14 cellular contexts compared by ENCODE assay signal in the genomic region with DNA sequence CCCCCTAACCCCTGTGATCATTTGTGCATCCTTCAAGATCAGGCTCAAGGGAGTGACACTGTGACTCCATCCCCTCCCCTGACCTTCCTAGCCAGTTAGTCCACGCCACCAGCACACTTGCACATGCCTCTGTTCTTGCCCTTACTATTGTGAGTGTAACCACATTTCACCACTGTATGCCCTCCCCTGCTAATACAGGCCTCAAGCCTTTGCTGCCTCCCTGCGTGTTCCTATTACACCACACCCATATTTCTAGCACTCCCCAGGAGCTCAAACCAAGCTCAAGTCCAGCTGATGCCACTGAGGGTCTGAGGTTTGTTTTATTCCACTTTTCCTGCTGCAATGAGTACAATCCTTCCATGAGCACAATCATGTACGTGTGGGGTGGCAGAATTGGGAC.
"Had no signal": no experiment of that assay in that cellular context is flagged by ENCODE, and none has a peak within 500 bp of the region (broad histone marks: within the 10 kb centered on the region; RNA-seq: fewer than 3 reads in every experiment).

No MANE protein-coding gene starts in this region.

- FAIRE-seq: colon, urothelium cell line had no signal

- H3K9me3 ChIP-seq: ovary, sigmoid colon, thyroid gland had no signal

- H3K4me3 ChIP-seq: ovary, sigmoid colon, thyroid gland had no signal

- H3K27me3 ChIP-seq: ovary, sigmoid colon, thyroid gland had no signal

- H3K4me1 ChIP-seq: sigmoid colon, thyroid gland had no signal

- DNase-seq: activated CD4-positive, alpha-beta T cell treated with anti-CD3 and anti-CD28 coated beads, Interleukin-2, amount 10 ng/mL, durations not matched to agents 7 days and 5 days; activated CD8-positive, alpha-beta memory T cell treated with anti-CD3 and anti-CD28 coated beads, Interleukin-2, amount 50 U/mL, for 48 hours; activated gamma-delta T cell treated with Interleukin-2 at 50 U/mL for 16 hours; activated naive CD8-positive, alpha-beta T cell treated with anti-CD3 and anti-CD28 coated beads, Interleukin-2, amount 10 ng/mL, durations not matched to agents 7 days and 5 days; activated T-cell treated with anti-CD3 and anti-CD28 coated beads, Interleukin-2, amount 50 U/mL, for 72 hours; anterior cingulate cortex; foreskin fibroblast; ovary; sigmoid colon; stimulated activated CD4-positive, alpha-beta T cell treated with anti-CD3 and anti-CD28 coated beads, Interleukin-12 subunit alpha, Interleukin-12 subunit beta, amount 100 ng/mL, for 4 hours; stimulated activated CD4-positive, alpha-beta T cell treated with anti-CD3 and anti-CD28 coated beads, Interleukin-2, amount 100 ng/mL, for 24 hours; thyroid gland had no signal

- H3K27ac ChIP-seq: ovary, sigmoid colon, thyroid gland had no signal

- H3K36me3 ChIP-seq: ovary, sigmoid colon, thyroid gland had no signal
